Comparison of ENCODE assay signal across 24 cellular contexts in genomic region chr4:70591955-70592582, GRCh38. TPM values are rescaled to one million over a fixed set of nuclear protein-coding genes. Genes with fewer than 3 reads are reported as not detected.
"Had no signal": no experiment of that assay in that cellular context is flagged by ENCODE, and none has a peak within 500 bp of the region (broad histone marks: within the 10 kb centered on the region; RNA-seq: fewer than 3 reads in every experiment).

Gene AMBN, plus strand, starts transcription at chr4:70592256. Its CDS starts 103 bp downstream, at chr4:70592359.

- H3K27me3 ChIP-seq: brain microvascular endothelial cell, cardiac muscle cell had no signal

- H3K27ac ChIP-seq: brain microvascular endothelial cell, cardiac muscle cell had no signal

- DNase-seq: activated CD4-positive, alpha-beta T cell treated with anti-CD3 and anti-CD28 coated beads for 48 hours; activated CD4-positive, alpha-beta T cell treated with anti-CD3 and anti-CD28 coated beads, Interleukin-2, amount 50 U/mL, for 4 hours; activated CD4-positive, CD25-positive, alpha-beta regulatory T cell treated with anti-CD3 and anti-CD28 coated beads, Interleukin-2, amount 50 U/mL, for 72 hours; activated CD8-positive, alpha-beta memory T cell treated with anti-CD3 and anti-CD28 coated beads, Interleukin-2, amount 10 ng/mL, durations not matched to agents 7 days and 5 days; activated effector memory CD4-positive, alpha-beta T cell treated with anti-CD3 and anti-CD28 coated beads, Interleukin-2, amount 50 U/mL, for 16 hours; activated naive CD4-positive, alpha-beta T cell treated with Interleukin-2 at 50 U/mL for 16 hours; activated T-cell treated with anti-CD3 and anti-CD28 coated beads, Interleukin-2, amount 50 U/mL, for 24 hours; amygdala; brain microvascular endothelial cell; Kasumi-1; NCI-H1105 treated with DMSO at 0.1 percent for 48 hours; NCI-H1694 treated with DMSO at 0.1 percent for 48 hours; NCI-H2029 treated with DMSO at 0.1 percent for 48 hours; NCI-H510A treated with DMSO at 0.1 percent for 48 hours; NCI-H774; PC-3; SHP77 treated with DMSO at 0.1 percent for 48 hours; T-helper 17 cell; T-helper 9 cell had no signal

- H3K27ac Mint-ChIP-seq: activated CD8-positive, alpha-beta memory T cell treated with anti-CD3 and anti-CD28 coated beads, Interleukin-2, amount 10 ng/mL, durations not matched to agents 7 days and 5 days; activated naive CD8-positive, alpha-beta T cell; activated T-cell treated with anti-CD3 and anti-CD28 coated beads, Interleukin-2, amount 50 U/mL, for 24 hours; T-helper 17 cell; WTC11 had no signal

- H3K9me3 Mint-ChIP-seq: activated T-cell treated with anti-CD3 and anti-CD28 coated beads, Interleukin-2, amount 50 U/mL, for 24 hours; WTC11 had no signal

- H3K27me3 Mint-ChIP-seq: activated naive CD8-positive, alpha-beta T cell had no signal

- H3K4me1 Mint-ChIP-seq: activated CD8-positive, alpha-beta memory T cell treated with anti-CD3 and anti-CD28 coated beads, Interleukin-2, amount 10 ng/mL, durations not matched to agents 7 days and 5 days; WTC11 had no signal

- H3K4me3 ChIP-seq: cardiac muscle cell had no signal

- H3K4me3 Mint-ChIP-seq: activated CD8-positive, alpha-beta memory T cell treated with anti-CD3 and anti-CD28 coated beads, Interleukin-2, amount 10 ng/mL, durations not matched to agents 7 days and 5 days; activated naive CD8-positive, alpha-beta T cell; activated T-cell treated with anti-CD3 and anti-CD28 coated beads, Interleukin-2, amount 50 U/mL, for 24 hours; T-helper 17 cell; WTC11 had no signal

- ATAC-seq: activated CD8-positive, alpha-beta memory T cell treated with anti-CD3 and anti-CD28 coated beads, Interleukin-2, amount 10 ng/mL, durations not matched to agents 7 days and 5 days; PC-3; T-helper 17 cell; WTC11 had no signal

- H3K36me3 ChIP-seq: brain microvascular endothelial cell, cardiac muscle cell had no signal

- H3K36me3 Mint-ChIP-seq: activated CD8-positive, alpha-beta memory T cell treated with anti-CD3 and anti-CD28 coated beads, Interleukin-2, amount 10 ng/mL, durations not matched to agents 7 days and 5 days; activated naive CD8-positive, alpha-beta T cell; WTC11 had no signal

RNA-seq across cellular contexts. Expression of gene AMBN, which starts in this region (rescaled TPM):
- total RNA-seq: activated CD8-positive, alpha-beta memory T cell treated with anti-CD3 and anti-CD28 coated beads, Interleukin-2, amount 10 ng/mL, durations not matched to agents 7 days and 5 days; astrocyte; cardiac muscle cell; PC-3; SK-MEL-5; T-helper 17 cell; WTC11 had no signal
- polyA plus RNA-seq: cardiac muscle cell had no signal
